In genomic region chr14:81198651-81199050, GRCh38 we compare ENCODE assay signal across 34 cellular contexts.
"Had no signal": no experiment of that assay in that cellular context is flagged by ENCODE, and none has a peak within 500 bp of the region (broad histone marks: within the 10 kb centered on the region; RNA-seq: fewer than 3 reads in every experiment).

No MANE protein-coding gene starts in this region.

- DNase-seq: activated B cell treated with CpG ODN at 0.5 μM for 24 hours; activated CD4-positive, alpha-beta T cell treated with anti-CD3 and anti-CD28 coated beads for 48 hours; activated CD4-positive, alpha-beta T cell treated with anti-CD3 and anti-CD28 coated beads, Interleukin-2, amount 50 U/mL, for 1 hour; activated CD4-positive, alpha-beta T cell treated with anti-CD3 and anti-CD28 coated beads, Interleukin-2, amount 50 U/mL, for 48 hours; activated CD8-positive, alpha-beta memory T cell treated with anti-CD3 and anti-CD28 coated beads for 24 hours; activated CD8-positive, alpha-beta T cell treated with anti-CD3 and anti-CD28 coated beads for 36 hours; activated effector memory CD4-positive, alpha-beta T cell treated with Interleukin-2 at 50 U/mL for 16 hours; activated gamma-delta T cell treated with Interleukin-2 at 50 U/mL for 16 hours; activated naive CD4-positive, alpha-beta T cell treated with anti-CD3 and anti-CD28 coated beads, Interleukin-2, amount 50 U/mL, for 16 hours; activated naive CD4-positive, alpha-beta T cell treated with Interleukin-2 at 50 U/mL for 16 hours; activated T-cell treated with anti-CD3 and anti-CD28 coated beads, Interleukin-2, amount 50 U/mL, for 4 hours; amniotic stem cell; anterior cingulate cortex; brain microvascular endothelial cell; dorsolateral prefrontal cortex; effector memory CD4-positive, alpha-beta T cell; endodermal cell; foreskin keratinocyte; gastrocnemius medialis; glutamatergic neuron; heart left ventricle; T-cell; T1000; WERI-Rb-1 had no signal

- FAIRE-seq: astrocyte, bronchial epithelial cell had no signal

- H3K4me1 ChIP-seq: esophagus muscularis mucosa, foreskin keratinocyte had no signal

- H3K4me3 Mint-ChIP-seq: activated B cell treated with CpG ODN at 0.5 μM for 24 hours; activated CD8-positive, alpha-beta T cell treated with anti-CD3 and anti-CD28 coated beads for 36 hours; activated naive CD8-positive, alpha-beta T cell; activated T-cell treated with anti-CD3 and anti-CD28 coated beads, Interleukin-2, amount 50 U/mL, for 4 hours; activated T-helper 17 cell treated with anti-CD3 and anti-CD28 coated beads, Interleukin-2, amount 50 U/mL, for 72 hours; dendritic cell treated with granulocyte-macrophage colony-stimulating factor and Interleukin-4, amounts not matched to agents 40 ng/mL and 50 ng/mL, for 4 days; endodermal cell; T-cell; T-helper 1 cell treated with Interleukin-12 subunit alpha and Interleukin-12 subunit beta and Interleukin-4 antibody, amounts not matched to agents 30 μg/mL and 1 μg/mL, for 36 hours; T-helper 2 cell treated with Interferon-gamma antibody and Interleukin-4, amounts not matched to agents 5 μg/mL and 100 μg/mL, for 36 hours had no signal

- ATAC-seq: activated CD4-positive, CD25-positive, alpha-beta regulatory T cell treated with anti-CD3 and anti-CD28 coated beads, Interleukin-2, amount 50 U/mL, for 24 hours; activated CD8-positive, alpha-beta T cell treated with anti-CD3 and anti-CD28 coated beads for 36 hours; activated T-cell treated with anti-CD3 and anti-CD28 coated beads, Interleukin-2, amount 50 U/mL, for 4 hours; activated T-helper 17 cell treated with anti-CD3 and anti-CD28 coated beads, Interleukin-2, amount 50 U/mL, for 72 hours; foreskin keratinocyte; gastrocnemius medialis; heart left ventricle; T-cell had no signal

- H3K27ac Mint-ChIP-seq: activated B cell treated with CpG ODN at 0.5 μM for 24 hours; activated CD8-positive, alpha-beta T cell treated with anti-CD3 and anti-CD28 coated beads for 36 hours; activated naive CD8-positive, alpha-beta T cell; activated T-helper 17 cell treated with anti-CD3 and anti-CD28 coated beads, Interleukin-2, amount 50 U/mL, for 72 hours; dendritic cell treated with granulocyte-macrophage colony-stimulating factor and Interleukin-4, amounts not matched to agents 40 ng/mL and 50 ng/mL, for 4 days; endodermal cell; T-helper 1 cell treated with Interleukin-12 subunit alpha and Interleukin-12 subunit beta and Interleukin-4 antibody, amounts not matched to agents 30 μg/mL and 1 μg/mL, for 36 hours; T-helper 2 cell treated with Interferon-gamma antibody and Interleukin-4, amounts not matched to agents 5 μg/mL and 100 μg/mL, for 36 hours had no signal

- H3K27ac ChIP-seq: brain microvascular endothelial cell, coronary artery, esophagus muscularis mucosa, foreskin keratinocyte, gastrocnemius medialis, heart left ventricle, WERI-Rb-1 had no signal

- H3K9me3 ChIP-seq: esophagus muscularis mucosa, gastrocnemius medialis, heart left ventricle had no signal

- H3K4me3 ChIP-seq: coronary artery, dorsolateral prefrontal cortex, esophagus muscularis mucosa, gastrocnemius medialis, heart left ventricle had no signal

- H3K27me3 Mint-ChIP-seq: activated B cell treated with CpG ODN at 0.5 μM for 24 hours; activated CD8-positive, alpha-beta T cell treated with anti-CD3 and anti-CD28 coated beads for 36 hours; activated naive CD8-positive, alpha-beta T cell; activated T-helper 17 cell treated with anti-CD3 and anti-CD28 coated beads, Interleukin-2, amount 50 U/mL, for 72 hours; dendritic cell treated with granulocyte-macrophage colony-stimulating factor and Interleukin-4, amounts not matched to agents 40 ng/mL and 50 ng/mL, for 4 days; T-cell had no signal
